In the genomic region with DNA sequence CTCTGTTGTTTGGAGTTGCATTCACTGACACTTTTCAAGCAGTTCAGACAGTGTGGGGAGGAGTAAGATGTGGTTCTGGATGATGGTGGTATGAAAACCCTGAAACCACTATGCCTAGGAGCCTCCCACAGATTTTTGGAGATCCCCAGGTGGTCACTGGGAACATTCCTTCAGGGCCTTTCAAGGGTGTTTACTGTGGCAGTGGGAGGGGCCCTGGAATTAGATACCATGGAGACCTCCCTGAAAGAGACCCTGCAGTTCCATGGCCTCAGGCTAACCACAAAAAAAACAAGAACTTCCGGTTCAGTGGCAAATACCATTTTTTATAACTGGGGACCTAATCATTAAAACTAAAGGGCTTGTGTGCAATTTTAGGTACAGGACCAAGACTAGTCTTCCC, we compare ENCODE assay signal across 14 cellular contexts.
"Had no signal": no experiment of that assay in that cellular context is flagged by ENCODE, and none has a peak within 500 bp of the region (broad histone marks: within the 10 kb centered on the region; RNA-seq: fewer than 3 reads in every experiment).

No MANE protein-coding gene starts in this region.

- H3K4me3 Mint-ChIP-seq: activated CD4-positive, alpha-beta T cell treated with anti-CD3 and anti-CD28 coated beads, Interleukin-2, amount 10 ng/mL, durations not matched to agents 7 days and 5 days; nephron progenitor cell; stimulated activated memory B cell treated with anti-CD40 and anti-IgM and Interleukin-4, amounts not matched to agents 10 μg/mL and 1 μg/mL and 100 μg/mL, for 72 hours had no signal

- H3K27me3 ChIP-seq: breast epithelium, right atrium auricular region, thyroid gland had no signal

- H3K27ac ChIP-seq: breast epithelium, epithelial cell of prostate, right atrium auricular region, thyroid gland had no signal

- H3K27ac Mint-ChIP-seq: activated CD4-positive, alpha-beta T cell treated with anti-CD3 and anti-CD28 coated beads, Interleukin-2, amount 10 ng/mL, durations not matched to agents 7 days and 5 days; nephron progenitor cell; progenitor cell of endocrine pancreas; stimulated activated memory B cell treated with anti-CD40 and anti-IgM and Interleukin-4, amounts not matched to agents 10 μg/mL and 1 μg/mL and 100 μg/mL, for 72 hours had no signal

- H3K36me3 Mint-ChIP-seq: stimulated activated memory B cell treated with anti-CD40 and anti-IgM and Interleukin-4, amounts not matched to agents 10 μg/mL and 1 μg/mL and 100 μg/mL, for 72 hours had no signal

- H3K9me3 Mint-ChIP-seq: activated CD4-positive, alpha-beta T cell treated with anti-CD3 and anti-CD28 coated beads, Interleukin-2, amount 10 ng/mL, durations not matched to agents 7 days and 5 days; nephron progenitor cell; stimulated activated memory B cell treated with anti-CD40 and anti-IgM and Interleukin-4, amounts not matched to agents 10 μg/mL and 1 μg/mL and 100 μg/mL, for 72 hours had no signal

- H3K4me1 ChIP-seq: breast epithelium had no signal

- H3K9me3 ChIP-seq: breast epithelium, right atrium auricular region, thyroid gland had no signal

- DNase-seq: activated CD4-positive, alpha-beta T cell treated with anti-CD3 and anti-CD28 coated beads, Interleukin-2, amount 10 ng/mL, durations not matched to agents 7 days and 5 days; activated CD4-positive, CD25-positive, alpha-beta regulatory T cell; anterior cingulate cortex; cerebellar nuclear complex; dermis blood vessel endothelial cell; foreskin melanocyte; nephron progenitor cell; stimulated activated CD4-positive, alpha-beta T cell treated with anti-CD3 and anti-CD28 coated beads, Interleukin-2, amount 100 ng/mL, for 48 hours; thyroid gland had no signal

- H3K36me3 ChIP-seq: breast epithelium, right atrium auricular region, thyroid gland had no signal

- ATAC-seq: stimulated activated memory B cell treated with anti-CD40 and anti-IgM and Interleukin-4, amounts not matched to agents 10 μg/mL and 1 μg/mL and 100 μg/mL, for 72 hours had no signal

- H3K4me3 ChIP-seq: breast epithelium, right atrium auricular region, thyroid gland had no signal
